In the genomic region with DNA sequence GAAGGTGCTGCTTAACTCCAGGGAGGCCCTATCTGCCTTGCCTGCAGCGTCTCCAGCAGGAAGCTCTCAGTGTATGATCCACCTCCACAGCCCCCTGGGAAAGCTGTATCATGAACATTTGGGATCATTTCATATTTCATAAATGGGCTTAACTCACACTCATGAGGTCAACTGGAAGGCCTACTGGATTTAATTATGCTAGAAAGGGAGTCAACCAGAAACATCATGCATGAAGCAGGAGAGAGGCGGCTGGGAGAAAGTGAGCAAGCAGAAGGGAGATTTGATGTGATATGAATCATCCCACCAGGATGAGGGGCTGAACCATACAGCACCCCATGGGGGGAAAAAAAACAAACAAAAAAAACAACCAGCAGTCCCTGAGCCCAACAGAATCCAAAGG, we compare ENCODE assay signal across 12 cellular contexts.
DNase-seq lines count a peak whose midpoint lies in the region; ATAC-seq and TF ChIP-seq lines count a peak whose summit lies in the region.
"Had no signal": no experiment of that assay in that cellular context is flagged by ENCODE, and none has a peak within 500 bp of the region (broad histone marks: within the 10 kb centered on the region; RNA-seq: fewer than 3 reads in every experiment).

No MANE protein-coding gene starts in this region.

- H3K27ac ChIP-seq in esophagus muscularis mucosa (replicated peaks in 1 of 4) (no peak overlapping the region), uterus (peak overlapping the region; percentile 24 to 82)

- H3K27me3 ChIP-seq in esophagus muscularis mucosa (no peaks in the 10 kb centered on the region), uterus (no peaks in the 10 kb centered on the region)

- H3K9me3 ChIP-seq in esophagus muscularis mucosa (no peaks in the 10 kb centered on the region), uterus (no peaks in the 10 kb centered on the region)
- H3K9me3 ChIP-seq: Caco-2, HAP-1 had no signal

- H3K36me3 ChIP-seq in esophagus muscularis mucosa, result no peaks in the 10 kb centered on the region
- H3K36me3 ChIP-seq in uterus, result no peaks in the 10 kb centered on the region
- H3K36me3 ChIP-seq: HAP-1 had no signal

- peak; percentile 15 for DNase-seq in EH (ENCODE audit: low read depth)
- peak; percentile 45 for DNase-seq in esophagus muscularis mucosa (ENCODE audit: extremely low spot score)
- peak; percentile 23 for DNase-seq in kidney glomerular epithelial cell (lab: John Stamatoyannopoulos, UW)
- DNase-seq in uterus, result no peak
- DNase-seq in NCI-H446 (lab: John Stamatoyannopoulos, UW), result no peak
- DNase-seq in KG1 (lab: John Stamatoyannopoulos, UW), result no peak
- DNase-seq: Caco-2; CD8-positive, alpha-beta memory T cell; DND-41; IMR-90 had no signal

- WGBS in esophagus muscularis mucosa, result 84% methylated on average over 2 of the region's 2 CpGs

- no peak for TF ChIP-seq EP300 in esophagus muscularis mucosa (IDR thresholded peaks at IDR 0.05)

- TF ChIP-seq POLR2A in esophagus muscularis mucosa (IDR thresholded peaks at IDR 0.05; ENCODE audit: low read depth), result no peak
- TF ChIP-seq POLR2A in uterus (IDR thresholded peaks at IDR 0.05), result no peak

- H3K4me3 ChIP-seq in esophagus muscularis mucosa, result no peak overlapping the region
- no peak overlapping the region for H3K4me3 ChIP-seq in uterus
- H3K4me3 ChIP-seq: HAP-1 had no signal

- peaks cover 0 to 15% (median 8%) of the 10 kb centered on the region in 4 donors for H3K4me1 ChIP-seq in esophagus muscularis mucosa
- peaks cover 0 to 5% of the 10 kb centered on the region in 2 donors for H3K4me1 ChIP-seq in uterus
- H3K4me1 ChIP-seq: Caco-2, HAP-1 had no signal

- no peak for TF ChIP-seq CTCF in esophagus muscularis mucosa (IDR thresholded peaks at IDR 0.05)
- TF ChIP-seq CTCF in uterus (IDR thresholded peaks at IDR 0.05), result no peak

- no peak for ATAC-seq in GM18520 (IDR thresholded peaks at IDR 0.05; ENCODE audit: unreplicated experiment)

- intact Hi-C loops in esophagus muscularis mucosa (cut with DNase I) (no loop called here), uterus (cut with DNase I; ENCODE audit: low total_unique reads) (no loop called here)

Comparison
In these comparisons a context has a peak if more than half of its experiments do, and no peak if none do; other contexts are left out.
1. DNase-seq: peak in EH (single experiment), esophagus muscularis mucosa (single experiment) and kidney glomerular epithelial cell (single experiment); none in uterus (0 of 2), NCI-H446 (0 of 2) and KG1 (single experiment).
2. H3K27ac ChIP-seq: peak in uterus (2 of 2); none in esophagus muscularis mucosa (0 of 4).